8 cellular contexts compared by ENCODE assay signal in genomic region chr1:234373938-234374240, GRCh38. TPM values are rescaled to one million over a fixed set of nuclear protein-coding genes. Genes with fewer than 3 reads are reported as not detected.
DNase-seq lines count a peak whose midpoint lies in the region; ATAC-seq and TF ChIP-seq lines count a peak whose summit lies in the region.

No MANE protein-coding gene starts in this region.

- peak overlapping the region; percentile 98 for H3K27ac Mint-ChIP-seq in activated naive CD4-positive, alpha-beta T cell treated with anti-CD3 and anti-CD28 coated beads for 36 hours
- peak overlapping the region; percentile 99 for H3K27ac Mint-ChIP-seq in mesothelial cell of epicardium

- no peaks in the 10 kb centered on the region for H3K27me3 Mint-ChIP-seq in activated naive CD4-positive, alpha-beta T cell treated with anti-CD3 and anti-CD28 coated beads for 36 hours (ENCODE audit: low read depth)
- H3K27me3 Mint-ChIP-seq in mesothelial cell of epicardium (ENCODE audit: low read depth) = peaks cover 10% of the 10 kb centered on the region

- CTCF ChIA-PET in activated naive CD4-positive, alpha-beta T cell treated with anti-CD3 and anti-CD28 coated beads for 36 hours (lab: Charles Lee) = interaction anchor here (0.9 to 2.0 kb wide), 7 partner anchors 12 to 64 kb away, joined by 3 to 10 read pairs (median 5); no protein-coding TSS in a partner anchor

- peaks cover 50% of the 10 kb centered on the region for H3K4me1 Mint-ChIP-seq in activated naive CD4-positive, alpha-beta T cell treated with anti-CD3 and anti-CD28 coated beads for 36 hours (ENCODE audit: low read depth)
- H3K4me1 Mint-ChIP-seq in mesothelial cell of epicardium = peaks cover 15% of the 10 kb centered on the region

- ATAC-seq in HG03520 (IDR thresholded peaks at IDR 0.05; ENCODE audit: unreplicated experiment) (peak; percentile 17), HG02623 (IDR thresholded peaks at IDR 0.05; ENCODE audit: unreplicated experiment) (no peak)

- peak overlapping the region; percentile 96 for H3K4me3 Mint-ChIP-seq in activated naive CD4-positive, alpha-beta T cell treated with anti-CD3 and anti-CD28 coated beads for 36 hours
- H3K4me3 Mint-ChIP-seq in mesothelial cell of epicardium = peak overlapping the region; percentile 97

- H3K4me3 ChIP-seq in cardiac fibroblast (replicated peaks in 1 of 2; ENCODE audit: low read depth in 2 of 2, low read length in 2 of 2) = peak overlapping the region; percentile 64 to 91

- DNase-seq in activated naive CD4-positive, alpha-beta T cell treated with anti-CD3 and anti-CD28 coated beads for 36 hours = no peak
- DNase-seq in activated naive CD4-positive, alpha-beta T cell treated with Interleukin-2 at 50 U/mL for 16 hours = no peak
- DNase-seq in cardiac fibroblast (ENCODE audit: low read depth in 2 of 2) (no peak), mesothelial cell of epicardium (ENCODE audit: low spot score in 2 of 2, unreplicated experiment in 2 of 2) (no peak), DMS114 treated with DMSO at 0.1 percent for 48 hours (lab: John Stamatoyannopoulos, UW; ENCODE audit: unreplicated experiment) (no peak)
- DNase-seq in activated CD8-positive, alpha-beta memory T cell treated with anti-CD3 and anti-CD28 coated beads, Interleukin-2, amount 50 U/mL, for 4 hours = no peak

- H3K36me3 Mint-ChIP-seq in activated naive CD4-positive, alpha-beta T cell treated with anti-CD3 and anti-CD28 coated beads for 36 hours (ENCODE audit: low read depth) = peaks cover 37% of the 10 kb centered on the region
- peaks cover 20% of the 10 kb centered on the region for H3K36me3 Mint-ChIP-seq in mesothelial cell of epicardium

- no peaks in the 10 kb centered on the region for H3K9me3 Mint-ChIP-seq in activated naive CD4-positive, alpha-beta T cell treated with anti-CD3 and anti-CD28 coated beads for 36 hours
- no peaks in the 10 kb centered on the region for H3K9me3 Mint-ChIP-seq in mesothelial cell of epicardium

- no peak for TF ChIP-seq CTCF in cardiac fibroblast (IDR thresholded peaks at IDR 0.05; ENCODE audit: low read depth, low read length)
- TF ChIP-seq CTCF in mesothelial cell of epicardium (IDR thresholded peaks at IDR 0.05; ENCODE audit: unreplicated experiment) = no peak

- intact Hi-C loops in activated naive CD4-positive, alpha-beta T cell treated with anti-CD3 and anti-CD28 coated beads for 36 hours (cut with micrococcal nuclease) = loop anchor here (1.0 to 10.0 kb wide), 8 partner anchors 18 to 954 kb away; partner anchors contain the start of genes ARID4B, GGPS1 and TARBP1

RNA-seq across cellular contexts. Expression of gene COA6, which starts 0.6 kb away (rescaled TPM):
- total RNA-seq in activated naive CD4-positive, alpha-beta T cell treated with anti-CD3 and anti-CD28 coated beads for 36 hours = 10 to 100 TPM; 45.8 to 50.2 TPM
- 19.9 to 23.7 TPM (median 23.2 TPM) in 3 replicates for total RNA-seq in mesothelial cell of epicardium
